In genomic region chr10:73991203-73991602, GRCh38 we compare ENCODE assay signal across 1 cellular context.
TF ChIP-seq lines count a peak whose summit lies in the region.

No MANE protein-coding gene starts in this region.

TF ChIP-seq in K562, 482 proteins besides CTCF, POLR2A, EP300 and RAD21 (continued from another document):
- no peak for TF ChIP-seq MBD1 (CRISPR knock-in tag; IDR thresholded peaks at IDR 0.05)
- peak; percentile 14; the same call in 1 of the 2 replicates for TF ChIP-seq NFRKB (IDR thresholded peaks at IDR 0.05; ENCODE audit: low read depth)
- TF ChIP-seq SMARCA5 (IDR thresholded peaks at IDR 0.05): peak; percentile 53; the same call in 1 of the 2 replicates
- no peak for TF ChIP-seq JUNB (CRISPR knock-in tag; conservative IDR thresholded peaks at IDR 0.05)
- TF ChIP-seq HNRNPK (IDR thresholded peaks at IDR 0.05; ENCODE audit: low read depth, low read length, poor library complexity, severe bottlenecking): no peak
- TF ChIP-seq HNRNPH1 (optimal IDR thresholded peaks at IDR 0.05; ENCODE audit: low read depth, low read length): no peak
- no peak for TF ChIP-seq SNIP1 (IDR thresholded peaks at IDR 0.05; ENCODE audit: low read depth)
- no peak for TF ChIP-seq RNF219 (CRISPR knock-in tag; IDR thresholded peaks at IDR 0.05)
